Comparison of ENCODE assay signal across 24 cellular contexts in genomic region chr14:37580146-37580545, GRCh38. TPM values are rescaled to one million over a fixed set of nuclear protein-coding genes. Genes with fewer than 3 reads are reported as not detected.
"Had no signal": no experiment of that assay in that cellular context is flagged by ENCODE, and none has a peak within 500 bp of the region (broad histone marks: within the 10 kb centered on the region; RNA-seq: fewer than 3 reads in every experiment).

No MANE protein-coding gene starts in this region.

- FAIRE-seq: kidney had no signal

- H3K27ac ChIP-seq: left lung, right atrium auricular region had no signal

- ATAC-seq: activated CD8-positive, alpha-beta T cell treated with anti-CD3 and anti-CD28 coated beads, Interleukin-2, amount 10 ng/mL, durations not matched to agents 7 days and 5 days; activated naive CD8-positive, alpha-beta T cell treated with anti-CD3 and anti-CD28 coated beads, Interleukin-2, amount 50 U/mL, for 24 hours; activated T-cell treated with anti-CD3 and anti-CD28 coated beads, Interleukin-2, amount 50 U/mL, for 4 hours; left lung; stimulated activated naive CD8-positive, alpha-beta T cell treated with anti-CD3 and anti-CD28 coated beads, Interleukin-15, Interleukin-2, amounts not matched to agents 100 U/mL and 50 U/mL, for 24 hours had no signal

- DNase-seq: activated CD4-positive, alpha-beta T cell treated with anti-CD3 and anti-CD28 coated beads, Interleukin-2, amount 10 ng/mL, durations not matched to agents 7 days and 5 days; activated CD8-positive, alpha-beta T cell treated with anti-CD3 and anti-CD28 coated beads, Interleukin-2, amount 10 ng/mL, durations not matched to agents 7 days and 5 days; activated naive CD4-positive, alpha-beta T cell treated with anti-CD3 and anti-CD28 coated beads, Interleukin-2, amount 10 ng/mL, durations not matched to agents 7 days and 5 days; activated naive CD8-positive, alpha-beta T cell treated with anti-CD3 and anti-CD28 coated beads, Interleukin-2, amount 50 U/mL, for 24 hours; activated T-cell treated with anti-CD3 and anti-CD28 coated beads, Interleukin-2, amount 50 U/mL, for 4 hours; anterior cingulate cortex; cortex of kidney; effector CD4-positive, alpha-beta T cell; foreskin melanocyte; glutamatergic neuron; hippocampal formation; kidney; left lung; midbrain; stimulated activated CD4-positive, alpha-beta T cell treated with anti-CD3 and anti-CD28 coated beads, Interleukin-2, amount 100 ng/mL, for 24 hours; stimulated activated naive CD8-positive, alpha-beta T cell treated with anti-CD3 and anti-CD28 coated beads, Interleukin-15, Interleukin-2, amounts not matched to agents 100 U/mL and 50 U/mL, for 24 hours; T-helper 1 cell; T1000; trophoblast cell had no signal

- H3K4me3 ChIP-seq: left lung, right atrium auricular region had no signal

- H3K9me3 ChIP-seq: left lung, right atrium auricular region had no signal

RNA-seq across cellular contexts. Expression of gene FOXA1, which starts 14.9 kb away (rescaled TPM):
- total RNA-seq: activated CD4-positive, alpha-beta T cell treated with anti-CD3 and anti-CD28 coated beads, Interleukin-2, amount 10 ng/mL, durations not matched to agents 7 days and 5 days; activated CD8-positive, alpha-beta T cell treated with anti-CD3 and anti-CD28 coated beads, Interleukin-2, amount 10 ng/mL, durations not matched to agents 7 days and 5 days; kidney; lung microvascular endothelial cell; neural crest cell; right atrium auricular region; skeletal muscle tissue had no signal

RNA-seq across cellular contexts. Expression of gene TTC6, which starts 15.3 kb away (rescaled TPM):
- total RNA-seq: activated CD4-positive, alpha-beta T cell treated with anti-CD3 and anti-CD28 coated beads, Interleukin-2, amount 10 ng/mL, durations not matched to agents 7 days and 5 days; activated CD8-positive, alpha-beta T cell treated with anti-CD3 and anti-CD28 coated beads, Interleukin-2, amount 10 ng/mL, durations not matched to agents 7 days and 5 days; activated T-cell treated with anti-CD3 and anti-CD28 coated beads, Interleukin-2, amount 50 U/mL, for 4 hours; kidney; lung microvascular endothelial cell; right atrium auricular region had no signal
- polyA plus RNA-seq: fibroblast of lung had no signal
